Comparison of ENCODE assay signal across 1 cellular context in the genomic region with DNA sequence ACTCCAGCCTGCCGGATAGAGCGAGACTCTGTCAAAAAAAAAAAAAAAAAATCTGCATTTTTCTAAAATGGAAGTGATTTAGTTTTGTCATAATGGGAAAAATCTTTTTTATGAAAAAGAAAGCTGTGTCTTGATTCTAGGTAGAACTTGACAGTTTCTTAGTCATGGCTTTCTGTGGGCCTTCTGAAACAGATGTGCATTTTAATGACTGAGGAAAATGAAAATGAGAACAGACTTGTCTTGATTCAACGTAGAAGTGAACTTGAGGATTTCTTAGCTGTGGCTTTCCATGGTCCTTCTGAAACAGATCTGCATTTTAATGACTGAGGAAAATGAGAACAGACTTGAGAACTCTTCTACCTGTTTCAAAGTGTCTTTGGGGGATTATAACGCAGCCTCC.
TF ChIP-seq lines count a peak whose summit lies in the region.

No MANE protein-coding gene starts in this region.

TF ChIP-seq in GM12878, 131 proteins besides CTCF, POLR2A, EP300 and RAD21:
- no peak for TF ChIP-seq CBX3 (IDR thresholded peaks at IDR 0.05; ENCODE audit: borderline replicate concordance, low read depth)
